8 cellular contexts compared by ENCODE assay signal in the genomic region with DNA sequence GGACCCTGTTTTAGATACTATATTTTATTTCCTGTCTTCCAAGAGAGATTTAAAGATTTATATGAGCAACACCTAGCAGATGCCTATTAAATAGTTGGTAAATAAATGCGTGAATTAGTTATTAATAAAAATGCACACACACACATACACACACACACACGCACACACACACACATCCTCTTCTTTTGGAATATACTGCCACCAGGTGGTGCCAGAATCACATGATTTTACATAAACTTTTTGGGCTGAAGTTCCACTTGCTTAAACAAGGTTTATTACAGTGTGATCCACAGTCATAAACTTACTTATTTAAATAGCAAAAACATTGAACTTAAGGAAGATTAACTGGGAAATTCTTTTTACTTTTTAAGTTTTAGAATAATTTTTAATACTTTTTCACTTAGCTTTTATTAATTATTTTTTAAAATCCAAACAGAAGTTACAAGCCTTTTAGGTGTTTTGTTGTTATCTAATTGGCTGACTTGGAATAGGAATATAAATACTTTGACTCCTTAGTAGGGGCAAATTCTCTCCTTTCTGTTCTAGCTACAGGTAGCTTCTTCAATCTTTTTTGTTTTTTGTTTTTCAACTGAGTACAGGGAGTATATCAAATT. TPM values are rescaled to one million over a fixed set of nuclear protein-coding genes. Genes with fewer than 3 reads are reported as not detected.
DNase-seq lines count a peak whose midpoint lies in the region; ATAC-seq and TF ChIP-seq lines count a peak whose summit lies in the region.

No MANE protein-coding gene starts in this region.

- H3K9ac ChIP-seq in fibroblast of lung (ENCODE audit: insufficient read depth, low read length) = no peak overlapping the region

- no peak overlapping the region for H2AFZ ChIP-seq in fibroblast of lung (ENCODE audit: low read length)

- H3K79me2 ChIP-seq in fibroblast of lung (ENCODE audit: control insufficient read depth, insufficient read depth, low read length) = no peaks in the 10 kb centered on the region

- H3K9me3 ChIP-seq in fibroblast of lung (ENCODE audit: control insufficient read depth, insufficient read depth, low read depth, low read length) = no peaks in the 10 kb centered on the region

- peak; percentile 86 for TF ChIP-seq CTCF in C4-2B (conservative IDR thresholded peaks at IDR 0.05)
- TF ChIP-seq CTCF in GM12874 (IDR thresholded peaks at IDR 0.05; ENCODE audit: insufficient read depth, low read depth, low read length) = peak; percentile 52
- TF ChIP-seq CTCF in fibroblast of lung (conservative IDR thresholded peaks at IDR 0.05 in 1 of 2, IDR thresholded peaks at IDR 0.05 in 1 of 2; ENCODE audit: low read depth in 1 of 2, low read length in 2 of 2) = peak; percentile 52 to 56

- H3K27ac ChIP-seq in C4-2B (no peak overlapping the region), fibroblast of lung (ENCODE audit: insufficient read depth, low read length) (no peak overlapping the region)

- H3K4me2 ChIP-seq in fibroblast of lung (ENCODE audit: extremely low read depth, insufficient read depth, low read length) = no peak overlapping the region

- no peaks in the 10 kb centered on the region for H3K27me3 ChIP-seq in fibroblast of lung (ENCODE audit: control insufficient read depth, insufficient read depth, low read length)

- no peaks in the 10 kb centered on the region for H3K4me1 ChIP-seq in fibroblast of lung (ENCODE audit: control insufficient read depth, extremely low read depth, insufficient read depth, low read length)

- peak; percentile 28 for DNase-seq in NCI-H345 treated with DMSO at 0.1 percent for 48 hours (lab: John Stamatoyannopoulos, UW; ENCODE audit: unreplicated experiment)
- DNase-seq in activated CD4-positive, alpha-beta T cell treated with anti-CD3 and anti-CD28 coated beads, Interleukin-2, amount 50 U/mL, for 1 hour = peak; percentile 48
- peak; percentile 83 to 92 for DNase-seq in fibroblast of lung (ENCODE audit: low read depth in 2 of 2)
- peak; percentile 76 for DNase-seq in pons (ENCODE audit: low spot score)

- no peaks in the 10 kb centered on the region for H3K36me3 ChIP-seq in fibroblast of lung (ENCODE audit: control insufficient read depth, insufficient read depth, low read length)

- no peak overlapping the region for H3K4me3 ChIP-seq in fibroblast of lung (replicated peaks in 1 of 4; ENCODE audit: control extremely low read depth in 1 of 4, insufficient read depth in 1 of 4, low read depth in 3 of 4, low read length in 4 of 4)

- H4K20me1 ChIP-seq in fibroblast of lung (ENCODE audit: control insufficient read depth, extremely low read depth, insufficient read depth, low read length) = no peaks in the 10 kb centered on the region

- ATAC-seq in HG03442 (IDR thresholded peaks at IDR 0.05; ENCODE audit: unreplicated experiment) (no peak), HG03108 (IDR thresholded peaks at IDR 0.05; ENCODE audit: unreplicated experiment) (no peak)

RNA-seq across cellular contexts. Expression of a gene that starts 17.5 kb away (rescaled TPM):
- 13.1 and 16.3 TPM in 2 replicates for total RNA-seq in fibroblast of lung
- polyA plus RNA-seq in fibroblast of lung = 4.6 and 7.9 TPM in 2 replicates
- polyA plus RNA-seq in fibroblast of lung (2012) = 3.5 and 7.8 TPM in 2 replicates
- 5.8 and 22.5 TPM in 2 replicates for polyA minus RNA-seq in fibroblast of lung (ENCODE audit: low replicate concordance)

RNA-seq across cellular contexts. Expression of a gene that starts 20.7 kb away (rescaled TPM):
- 18.7 and 22.9 TPM in 2 replicates for total RNA-seq in fibroblast of lung
- 8.4 and 9.1 TPM in 2 replicates for polyA plus RNA-seq in fibroblast of lung
- 6.2 and 6.6 TPM in 2 replicates for polyA plus RNA-seq in fibroblast of lung (2012)
- polyA minus RNA-seq in fibroblast of lung (ENCODE audit: low replicate concordance) = 38.8 and 59.2 TPM in 2 replicates

Comparison
In these comparisons a context has a peak if more than half of its experiments do, and no peak if none do; other contexts are left out.
1. DNase-seq: peak in every context shown above with its lines; median percentile 88 in fibroblast of lung; 76 in pons; 48 in activated CD4-positive, alpha-beta T cell treated with anti-CD3 and anti-CD28 coated beads, Interleukin-2, amount 50 U/mL, for 1 hour; 28 in NCI-H345 treated with DMSO at 0.1 percent for 48 hours.